Comparison of ENCODE assay signal across 1 cellular context in genomic region chr5:120555345-120555744, GRCh38.
TF ChIP-seq lines count a peak whose summit lies in the region.

No MANE protein-coding gene starts in this region.

TF ChIP-seq in K562, 482 proteins besides CTCF, POLR2A, EP300 and RAD21 (continued from another document):
- TF ChIP-seq MCM3 (IDR thresholded peaks at IDR 0.05) (no peak), MAZ (CRISPR knock-in tag; conservative IDR thresholded peaks at IDR 0.05 in 1 of 2, IDR thresholded peaks at IDR 0.05 in 1 of 2) (no peak), MGA (IDR thresholded peaks at IDR 0.05) (0 out of 2 replicates have a peak, but pooled peaks have one; percentile 14), ZNF280A (IDR thresholded peaks at IDR 0.05; ENCODE audit: low read depth, partially characterized antibody) (no peak), BMI1 (IDR thresholded peaks at IDR 0.05; ENCODE audit: low read length) (no peak), VEZF1 (CRISPR knock-in tag; IDR thresholded peaks at IDR 0.05) (peak; percentile 61; the same call in 1 of the 2 replicates), ZNF586 (CRISPR knock-in tag; conservative IDR thresholded peaks at IDR 0.05) (no peak), TFE3 (CRISPR knock-in tag; IDR thresholded peaks at IDR 0.05) (peak; percentile 92), PTBP1 (IDR thresholded peaks at IDR 0.05; ENCODE audit: low read depth, low read length) (no peak), ADNP (tag; IDR thresholded peaks at IDR 0.05) (peak; percentile 30; the same call in 1 of the 2 replicates), ZNF589 (CRISPR knock-in tag; IDR thresholded peaks at IDR 0.05; ENCODE audit: low read depth) (no peak), ARID2 (IDR thresholded peaks at IDR 0.05) (no peak), SIN3B (IDR thresholded peaks at IDR 0.05; ENCODE audit: low read depth) (no peak), PHTF2 (CRISPR knock-in tag; IDR thresholded peaks at IDR 0.05) (no peak), NONO (IDR thresholded peaks at IDR 0.05; ENCODE audit: low read depth in 2 of 2, low read length in 1 of 2) (no peak)
